In the genomic region with DNA sequence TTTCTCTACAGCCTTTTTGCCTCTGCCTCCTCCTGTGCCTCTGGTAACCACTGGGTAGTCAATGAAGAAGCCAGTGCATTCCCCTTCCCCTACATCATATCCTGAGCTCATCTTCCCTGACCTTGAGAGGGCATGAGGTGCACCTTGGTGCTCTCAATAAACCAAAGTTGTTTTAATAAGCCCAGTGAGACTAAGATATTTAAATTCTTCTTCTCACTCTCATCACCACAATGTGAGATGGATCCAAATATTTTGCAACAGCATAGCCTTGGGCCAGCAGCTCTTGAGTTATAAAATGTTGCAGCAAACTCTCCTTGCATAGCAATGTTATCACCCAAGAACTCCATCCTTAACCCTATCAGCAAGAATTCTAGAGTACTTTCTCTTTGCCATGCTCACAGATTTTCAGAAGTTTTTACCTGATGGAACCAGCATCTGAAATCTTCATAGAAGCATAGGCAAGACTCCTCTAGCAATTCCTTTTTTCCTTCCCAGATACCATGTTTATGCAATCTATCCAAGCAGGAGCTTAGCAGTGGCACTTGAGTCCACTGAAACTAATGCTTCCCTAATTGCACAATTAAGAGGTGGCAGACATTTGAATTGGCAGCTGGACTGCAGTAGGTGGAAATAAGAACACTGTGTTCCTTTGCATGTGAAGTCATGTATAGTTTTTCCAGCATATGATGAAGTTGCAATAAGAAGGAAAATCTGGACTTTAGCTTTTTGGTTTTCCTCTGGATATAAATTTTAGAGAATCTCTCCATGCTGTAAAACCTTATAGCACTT, we compare ENCODE assay signal across 12 cellular contexts. TPM values are rescaled to one million over a fixed set of nuclear protein-coding genes. Genes with fewer than 3 reads are reported as not detected.
DNase-seq lines count a peak whose midpoint lies in the region; ATAC-seq, FAIRE-seq and TF ChIP-seq lines count a peak whose summit lies in the region.
"Had no signal": no experiment of that assay in that cellular context is flagged by ENCODE, and none has a peak within 500 bp of the region (broad histone marks: within the 10 kb centered on the region; RNA-seq: fewer than 3 reads in every experiment).

No MANE protein-coding gene starts in this region.

- intact Hi-C loops in Right ventricle myocardium superior (cut with DNase I): loop anchor here (10.0 kb wide), 1 partner anchor 67 kb away; no protein-coding TSS in a partner anchor
- intact Hi-C loops in cardiac septum (cut with DNase I): no loop called here
- intact Hi-C loops in lower leg skin (cut with DNase I; ENCODE audit: low total_unique reads): loop anchor here (10.0 kb wide), 1 partner anchor 347 kb away; the partner anchor contains the start of gene TGFBR3

- no peak for TF ChIP-seq CTCF in cardiac fibroblast (IDR thresholded peaks at IDR 0.05; ENCODE audit: low read depth, low read length)
- no peak for TF ChIP-seq CTCF in lower leg skin (IDR thresholded peaks at IDR 0.05)

- H3K4me3 ChIP-seq in cardiac fibroblast (replicated peaks in 1 of 2; ENCODE audit: low read depth in 2 of 2, low read length in 2 of 2) (no peak overlapping the region), lower leg skin (ENCODE audit: low read depth, poor library complexity, severe bottlenecking) (no peak overlapping the region)

- ATAC-seq in Right ventricle myocardium superior (ENCODE audit: poor library complexity) (peak; percentile 86), HG03457 (IDR thresholded peaks at IDR 0.05; ENCODE audit: unreplicated experiment) (no peak), GM19467 (IDR thresholded peaks at IDR 0.05; ENCODE audit: unreplicated experiment) (no peak)

- DNase-seq in Right ventricle myocardium superior (no peak), cardiac septum (ENCODE audit: low spot score) (no peak), cardiac fibroblast (ENCODE audit: low read depth in 2 of 2) (peak; percentile 77 to 79), lower leg skin (ENCODE audit: low spot score in 2 of 2) (peak; percentile 64 to 85), HTR-8/SVneo (ENCODE audit: insufficient read length, low spot score) (no peak), NCI-H2171 (lab: John Stamatoyannopoulos, UW) (no peak)
- DNase-seq: ACHN, NCI-H2029 treated with DMSO at 0.1 percent for 48 hours, nucleus accumbens, SHP77 had no signal

- FAIRE-seq in HTR-8/SVneo (lab: Jason Lieb, UNC): no peak

- no peak for TF ChIP-seq POLR2A in lower leg skin (IDR thresholded peaks at IDR 0.05)

RNA-seq across cellular contexts. Expression of gene CDC7, which starts 36.8 kb away (rescaled TPM):
- total RNA-seq in Right ventricle myocardium superior: 0.89 TPM
- total RNA-seq in cardiac septum: 1.6 TPM
- 1 to 10 TPM in 3 of 4 donors, under 1 TPM in 1; 0.80 to 1.1 (median 1.1) TPM for total RNA-seq in lower leg skin

Comparison
In these comparisons a context has a peak if more than half of its experiments do, and no peak if none do; other contexts are left out.
1. DNase-seq: peak in cardiac fibroblast (2 of 2) and lower leg skin (2 of 2); none in Right ventricle myocardium superior (single experiment), cardiac septum (single experiment), HTR-8/SVneo (single experiment) and NCI-H2171 (single experiment).